In the genomic region with DNA sequence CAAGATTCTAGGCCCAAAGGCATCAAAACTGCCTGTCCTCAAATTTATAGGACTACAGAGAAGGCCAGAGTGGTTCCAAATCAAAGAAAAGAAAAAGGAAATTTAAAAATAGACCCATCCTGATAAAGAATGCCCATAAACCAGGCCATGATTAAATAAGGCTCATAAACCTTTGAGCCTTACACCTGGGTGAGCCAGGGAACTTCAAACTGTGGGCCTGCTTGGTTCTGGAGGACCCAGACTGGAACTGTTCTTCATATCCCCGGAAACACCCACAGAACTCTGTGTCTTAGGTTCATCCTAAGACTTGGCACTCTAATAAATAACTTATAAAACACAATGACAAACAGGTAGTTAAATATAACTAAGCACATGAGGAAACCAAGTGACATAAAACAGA, we compare ENCODE assay signal across 16 cellular contexts. TPM values are rescaled to one million over a fixed set of nuclear protein-coding genes. Genes with fewer than 3 reads are reported as not detected.
DNase-seq lines count a peak whose midpoint lies in the region; ATAC-seq and TF ChIP-seq lines count a peak whose summit lies in the region.
"Had no signal": no experiment of that assay in that cellular context is flagged by ENCODE, and none has a peak within 500 bp of the region (broad histone marks: within the 10 kb centered on the region; RNA-seq: fewer than 3 reads in every experiment).

No MANE protein-coding gene starts in this region.

- no peaks in the 10 kb centered on the region for H3K27me3 ChIP-seq in thyroid gland

- H3K4me3 ChIP-seq in LNCaP clone FGC (ENCODE audit: low read depth, low read length) (no peak overlapping the region), mucosa of descending colon (no peak overlapping the region), thyroid gland (replicated peaks in 1 of 3) (no peak overlapping the region)
- H3K4me3 ChIP-seq: GM12878 had no signal

- peak; percentile 76 for ATAC-seq in mucosa of descending colon
- no peak for ATAC-seq in stimulated activated naive B cell treated with anti-CD40 and anti-IgM and Interleukin-4, amounts not matched to agents 10 μg/mL and 1 μg/mL and 100 μg/mL, for 72 hours (replicated peaks)
- ATAC-seq: GM12878 had no signal

- H3K36me3 Mint-ChIP-seq in activated T-helper 1 cell treated with anti-CD3 and anti-CD28 coated beads, Interleukin-12 subunit alpha, Interleukin-12 subunit beta, Interleukin-2, Interleukin-4 antibody, amounts not matched to agents 30 ng/mL and 10 ng/mL and 1 ng/mL, durations not matched to agents 14 hours and 24 hours and 36 hours (ENCODE audit: low read depth): peaks cover 43% of the 10 kb centered on the region
- peaks cover 50 to 70% of the 10 kb centered on the region in 2 donors for H3K36me3 Mint-ChIP-seq in stimulated activated naive B cell treated with anti-CD40 and anti-IgM and Interleukin-4, amounts not matched to agents 10 μg/mL and 1 μg/mL and 100 μg/mL, for 72 hours

- H3K27ac Mint-ChIP-seq in activated T-helper 1 cell treated with anti-CD3 and anti-CD28 coated beads, Interleukin-12 subunit alpha, Interleukin-12 subunit beta, Interleukin-2, Interleukin-4 antibody, amounts not matched to agents 30 ng/mL and 10 ng/mL and 1 ng/mL, durations not matched to agents 14 hours and 24 hours and 36 hours: peak overlapping the region; percentile 34
- H3K27ac Mint-ChIP-seq in stimulated activated naive B cell treated with anti-CD40 and anti-IgM and Interleukin-4, amounts not matched to agents 10 μg/mL and 1 μg/mL and 100 μg/mL, for 72 hours: peak overlapping the region; percentile 25
- H3K27ac Mint-ChIP-seq: B cell; CD4-positive, alpha-beta T cell; H9 had no signal

- H3K36me3 ChIP-seq in mucosa of descending colon (ENCODE audit: low read depth): no peaks in the 10 kb centered on the region
- no peaks in the 10 kb centered on the region for H3K36me3 ChIP-seq in thyroid gland

- TF ChIP-seq POLR2A in thyroid gland (IDR thresholded peaks at IDR 0.05): no peak

- intact Hi-C loops in activated T-helper 1 cell treated with anti-CD3 and anti-CD28 coated beads, Interleukin-12 subunit alpha, Interleukin-12 subunit beta, Interleukin-2, Interleukin-4 antibody, amounts not matched to agents 30 ng/mL and 10 ng/mL and 1 ng/mL, durations not matched to agents 14 hours and 24 hours and 36 hours (cut with micrococcal nuclease): no loop called here
- intact Hi-C loops in mucosa of descending colon (cut with DNase I, micrococcal nuclease) (no loop called here), thyroid gland (cut with DNase I) (no loop called here)

- DNase-seq in LNCaP clone FGC (ENCODE audit: low read depth) (peak; percentile 27), mucosa of descending colon (peak in 1 of 3 donors; percentile 23), SW480 (ENCODE audit: low spot score) (no peak), thyroid gland (no peak)
- DNase-seq in activated T-helper 1 cell treated with anti-CD3 and anti-CD28 coated beads, Interleukin-12 subunit alpha, Interleukin-12 subunit beta, Interleukin-2, Interleukin-4 antibody, amounts not matched to agents 30 ng/mL and 10 ng/mL and 1 ng/mL, durations not matched to agents 14 hours and 24 hours and 36 hours (ENCODE audit: low spot score): no peak
- DNase-seq in stimulated activated naive B cell treated with anti-CD40 and anti-IgM and Interleukin-4, amounts not matched to agents 10 μg/mL and 1 μg/mL and 100 μg/mL, for 72 hours: no peak
- DNase-seq in activated CD4-positive, alpha-beta T cell treated with anti-CD3 and anti-CD28 coated beads for 4 hours: no peak
- DNase-seq: C1 segment of cervical spinal cord; Calu3; CD4-positive, alpha-beta T cell; DMS 273 treated with DMSO at 0.1 percent for 48 hours; GOT3; H9 had no signal

- no peak overlapping the region for H3K4me3 Mint-ChIP-seq in activated T-helper 1 cell treated with anti-CD3 and anti-CD28 coated beads, Interleukin-12 subunit alpha, Interleukin-12 subunit beta, Interleukin-2, Interleukin-4 antibody, amounts not matched to agents 30 ng/mL and 10 ng/mL and 1 ng/mL, durations not matched to agents 14 hours and 24 hours and 36 hours
- H3K4me3 Mint-ChIP-seq in stimulated activated naive B cell treated with anti-CD40 and anti-IgM and Interleukin-4, amounts not matched to agents 10 μg/mL and 1 μg/mL and 100 μg/mL, for 72 hours: no peak overlapping the region
- H3K4me3 Mint-ChIP-seq: B cell; CD4-positive, alpha-beta T cell; H9 had no signal

- 89 to 96% methylated on average over 1 of the region's 1 CpG for WGBS in thyroid gland, 2 donors

- H3K4me1 ChIP-seq in mucosa of descending colon (ENCODE audit: low read depth): no peaks in the 10 kb centered on the region
- H3K4me1 ChIP-seq in thyroid gland: no peaks in the 10 kb centered on the region

- TF ChIP-seq CTCF in LNCaP clone FGC (IDR thresholded peaks at IDR 0.05; ENCODE audit: control insufficient read depth, extremely low read depth, insufficient read depth): no peak
- no peak for TF ChIP-seq CTCF in mucosa of descending colon (IDR thresholded peaks at IDR 0.05)
- no peak for TF ChIP-seq CTCF in thyroid gland (IDR thresholded peaks at IDR 0.05)

- peaks cover 45% of the 10 kb centered on the region for H3K4me1 Mint-ChIP-seq in activated T-helper 1 cell treated with anti-CD3 and anti-CD28 coated beads, Interleukin-12 subunit alpha, Interleukin-12 subunit beta, Interleukin-2, Interleukin-4 antibody, amounts not matched to agents 30 ng/mL and 10 ng/mL and 1 ng/mL, durations not matched to agents 14 hours and 24 hours and 36 hours (ENCODE audit: low read depth)
- H3K4me1 Mint-ChIP-seq in stimulated activated naive B cell treated with anti-CD40 and anti-IgM and Interleukin-4, amounts not matched to agents 10 μg/mL and 1 μg/mL and 100 μg/mL, for 72 hours: peaks cover 34 to 56% of the 10 kb centered on the region in 2 donors
- H3K4me1 Mint-ChIP-seq: H9 had no signal

- H3K27ac ChIP-seq in thyroid gland: no peak overlapping the region

- H3K9me3 Mint-ChIP-seq in activated T-helper 1 cell treated with anti-CD3 and anti-CD28 coated beads, Interleukin-12 subunit alpha, Interleukin-12 subunit beta, Interleukin-2, Interleukin-4 antibody, amounts not matched to agents 30 ng/mL and 10 ng/mL and 1 ng/mL, durations not matched to agents 14 hours and 24 hours and 36 hours: no peaks in the 10 kb centered on the region
- H3K9me3 Mint-ChIP-seq in stimulated activated naive B cell treated with anti-CD40 and anti-IgM and Interleukin-4, amounts not matched to agents 10 μg/mL and 1 μg/mL and 100 μg/mL, for 72 hours: no peaks in the 10 kb centered on the region
- H3K9me3 Mint-ChIP-seq: CD4-positive, alpha-beta T cell had no signal

- no peaks in the 10 kb centered on the region for H3K27me3 Mint-ChIP-seq in activated T-helper 1 cell treated with anti-CD3 and anti-CD28 coated beads, Interleukin-12 subunit alpha, Interleukin-12 subunit beta, Interleukin-2, Interleukin-4 antibody, amounts not matched to agents 30 ng/mL and 10 ng/mL and 1 ng/mL, durations not matched to agents 14 hours and 24 hours and 36 hours (ENCODE audit: insufficient read depth)
- no peaks in the 10 kb centered on the region for H3K27me3 Mint-ChIP-seq in stimulated activated naive B cell treated with anti-CD40 and anti-IgM and Interleukin-4, amounts not matched to agents 10 μg/mL and 1 μg/mL and 100 μg/mL, for 72 hours
- H3K27me3 Mint-ChIP-seq: B cell; CD4-positive, alpha-beta T cell had no signal

- H3K9me3 ChIP-seq in mucosa of descending colon (no peaks in the 10 kb centered on the region), thyroid gland (no peaks in the 10 kb centered on the region)

RNA-seq across cellular contexts. Expression of a gene that starts 28.8 kb away (rescaled TPM):
- total RNA-seq in activated T-helper 1 cell treated with anti-CD3 and anti-CD28 coated beads, Interleukin-12 subunit alpha, Interleukin-12 subunit beta, Interleukin-2, Interleukin-4 antibody, amounts not matched to agents 30 ng/mL and 10 ng/mL and 1 ng/mL, durations not matched to agents 14 hours and 24 hours and 36 hours: 117 and 119 TPM in 2 replicates
- total RNA-seq in mucosa of descending colon: 100 to 1,000 TPM in 1 of 3 donors, 10 to 100 TPM in 2; 10.8 to 101 (median 66.2) TPM
- total RNA-seq in thyroid gland: 1 to 10 TPM in 3 of 4 donors, under 1 TPM in 1; 0.29 to 2.5 (median 1.4) TPM
- total RNA-seq: HT-29 had no signal
